9 cellular contexts compared by ENCODE assay signal in genomic region chr9:33295571-33295970, GRCh38. TPM values are rescaled to one million over a fixed set of nuclear protein-coding genes. Genes with fewer than 3 reads are reported as not detected.
A peak's percentile ranks its signal among the peaks of the same experiment; 100 is the strongest.
DNase-seq lines count a peak whose midpoint lies in the region; ATAC-seq, FAIRE-seq and TF ChIP-seq lines count a peak whose summit lies in the region.
"Had no signal": no experiment of that assay in that cellular context is flagged by ENCODE, and none has a peak within 500 bp of the region (broad histone marks: within the 10 kb centered on the region; RNA-seq: fewer than 3 reads in every experiment).

No MANE protein-coding gene starts in this region.

- peaks cover 97% of the 10 kb centered on the region for H3K79me2 ChIP-seq in GM23248 (ENCODE audit: insufficient read depth)

- TF ChIP-seq POLR2A in GM18505 (IDR thresholded peaks at IDR 0.05; ENCODE audit: borderline replicate concordance, extremely low read depth, insufficient read depth, insufficient read length): no peak

- DNase-seq in D341Med (ENCODE audit: low spot score) (no peak), GM23248 (no peak), pancreas (no peak)
- DNase-seq: NCI-H446 treated with DMSO at 0.1 percent for 48 hours had no signal

- H3K27ac ChIP-seq in GM23248 (no peak overlapping the region), pancreas (no peak overlapping the region)

- in situ Hi-C loops in GM23248 (cut with MboI): no loop called here

- no peak for TF ChIP-seq CTCF in pancreas (IDR thresholded peaks at IDR 0.05)

- 0 out of 2 replicates have a peak, but pooled peaks cover 25% of the 10 kb centered on the region for H3K4me1 ChIP-seq in GM23248 (ENCODE audit: insufficient read depth)
- peaks cover 16 to 69% (median 31%) of the 10 kb centered on the region in 3 donors for H3K4me1 ChIP-seq in pancreas

- H3K9me2 ChIP-seq in GM23248 (ENCODE audit: insufficient read depth): no peaks in the 10 kb centered on the region

- H3K4me3 Mint-ChIP-seq in dendritic cell treated with granulocyte-macrophage colony-stimulating factor and Interleukin-4, amounts not matched to agents 40 ng/mL and 50 ng/mL, for 4 days: no peak overlapping the region

- H3K27ac Mint-ChIP-seq in dendritic cell treated with granulocyte-macrophage colony-stimulating factor and Interleukin-4, amounts not matched to agents 40 ng/mL and 50 ng/mL, for 4 days: peak overlapping the region; percentile 86

- peaks cover 93% of the 10 kb centered on the region for H3K36me3 Mint-ChIP-seq in dendritic cell treated with granulocyte-macrophage colony-stimulating factor and Interleukin-4, amounts not matched to agents 40 ng/mL and 50 ng/mL, for 4 days (ENCODE audit: low read depth)

- H3K4me3 ChIP-seq in GM23248 (no peak overlapping the region), pancreas (no peak overlapping the region)
- H3K4me3 ChIP-seq: skin epidermis had no signal

- WGBS in GM23248 (ENCODE audit: low coverage in 1 of 2, low lambda C conversion rate in 2 of 2, missing lambda C conversion rate in 2 of 2), 2 experiments: 67 to 69% methylated on average over 2 of the region's 2 CpGs
- 93 to 95% methylated on average over 2 of the region's 2 CpGs for WGBS in pancreas, 2 donors

- H3K9me3 ChIP-seq in GM23248 (ENCODE audit: low read depth): no peaks in the 10 kb centered on the region
- no peaks in the 10 kb centered on the region for H3K9me3 ChIP-seq in pancreas

- no peaks in the 10 kb centered on the region for H4K20me1 ChIP-seq in GM23248 (ENCODE audit: insufficient read depth)

- H3K27me3 ChIP-seq in GM23248 (replicated peaks; ENCODE audit: insufficient read depth) (no peaks in the 10 kb centered on the region), pancreas (no peaks in the 10 kb centered on the region)

- H3K27me3 Mint-ChIP-seq in dendritic cell treated with granulocyte-macrophage colony-stimulating factor and Interleukin-4, amounts not matched to agents 40 ng/mL and 50 ng/mL, for 4 days: no peaks in the 10 kb centered on the region

- intact Hi-C loops in dendritic cell treated with granulocyte-macrophage colony-stimulating factor and Interleukin-4, amounts not matched to agents 40 ng/mL and 50 ng/mL, for 4 days (cut with micrococcal nuclease): loop anchor here (10.0 kb wide), 1 partner anchor 179 kb away; the partner anchor contains the start of gene NOL6
- intact Hi-C loops in pancreas (cut with DNase I): no loop called here

- peaks cover 10% of the 10 kb centered on the region for H3F3A ChIP-seq in GM23248 (ENCODE audit: insufficient read depth)

- no peak overlapping the region for H2AFZ ChIP-seq in GM23248

- H3K4me2 ChIP-seq in GM23248 (ENCODE audit: unreplicated experiment): no peak overlapping the region

- H3K36me3 ChIP-seq in GM23248 (ENCODE audit: low read depth) (peaks cover 42% of the 10 kb centered on the region; the same call in 1 of the 2 replicates), pancreas (peaks cover 0 to 22% (median 7%) of the 10 kb centered on the region in 3 donors)

- H3K9me3 Mint-ChIP-seq in dendritic cell treated with granulocyte-macrophage colony-stimulating factor and Interleukin-4, amounts not matched to agents 40 ng/mL and 50 ng/mL, for 4 days: no peaks in the 10 kb centered on the region

- ATAC-seq in GM18505 (IDR thresholded peaks at IDR 0.05; ENCODE audit: unreplicated experiment) (peak; percentile 27), GM21367 (IDR thresholded peaks at IDR 0.05; ENCODE audit: unreplicated experiment) (peak; percentile 35), HG03439 (IDR thresholded peaks at IDR 0.05; ENCODE audit: unreplicated experiment) (peak; percentile 33), pancreas (no peak)

- H3K9ac ChIP-seq in GM23248: no peak overlapping the region

- peaks cover 71% of the 10 kb centered on the region for H3K4me1 Mint-ChIP-seq in dendritic cell treated with granulocyte-macrophage colony-stimulating factor and Interleukin-4, amounts not matched to agents 40 ng/mL and 50 ng/mL, for 4 days (ENCODE audit: low read depth)

- no peak for FAIRE-seq in pancreas (lab: Jason Lieb, UNC)

RNA-seq across cellular contexts. Expression of gene NFX1, which starts 5.3 kb away (rescaled TPM):
- 20.4 and 23.8 TPM in 2 replicates for total RNA-seq in GM23248 (2014; rRNA removed; shearing (Covaris generic))
- 27.8 and 28.1 TPM in 2 replicates for polyA plus RNA-seq in GM23248 (2016; fragmentation: Nextera tagmentation; extraction: Ambion mirVana)
- 10 to 100 TPM; 15.8 to 19.2 (median 17.3) TPM for total RNA-seq in pancreas
- polyA plus RNA-seq in pancreas: 10 to 100 TPM in 1 of 2 donors, 1 to 10 TPM in 1; 8.2 to 14.5 TPM

RNA-seq across cellular contexts. Expression of gene CHMP5, which starts 30.7 kb away (rescaled TPM):
- 65.3 and 90.6 TPM in 2 replicates for total RNA-seq in GM23248 (2014; rRNA removed; shearing (Covaris generic))
- polyA plus RNA-seq in GM23248 (2016; fragmentation: Nextera tagmentation; extraction: Ambion mirVana) (130 and 134 TPM in 2 replicates), pancreas (10 to 100 TPM; 19.0 to 39.2 TPM)
- total RNA-seq in pancreas: 10 to 100 TPM; 14.1 to 29.3 (median 16.8) TPM

RNA-seq across cellular contexts. Expression of gene BAG1, which starts 31.1 kb away (rescaled TPM):
- total RNA-seq in GM23248 (2014; rRNA removed; shearing (Covaris generic)): 25.0 and 38.2 TPM in 2 replicates
- 48.7 and 49.7 TPM in 2 replicates for polyA plus RNA-seq in GM23248 (2016; fragmentation: Nextera tagmentation; extraction: Ambion mirVana)
- total RNA-seq in pancreas: 10 to 100 TPM; 48.5 to 99.6 (median 53.3) TPM
- polyA plus RNA-seq in pancreas: 10 to 100 TPM; 38.2 to 67.7 TPM

RNA-seq across cellular contexts. Expression of gene SPINK4, which starts 55.6 kb away (rescaled TPM):
- not detected in 2 replicates for total RNA-seq in GM23248 (2014; rRNA removed; shearing (Covaris generic))
- polyA plus RNA-seq in GM23248 (2016; fragmentation: Nextera tagmentation; extraction: Ambion mirVana) (not detected in 2 replicates), pancreas (1 to 10 TPM; 1.5 to 9.2 TPM)
- total RNA-seq in pancreas: 1 to 10 TPM in 1 of 6 donors, not detected in 5; 1.4 TPM

Comparison
In these comparisons a context has a peak if more than half of its experiments do, and no peak if none do; other contexts are left out.
1. ATAC-seq: peak in GM18505 (single experiment), GM21367 (single experiment) and HG03439 (single experiment); none in pancreas (0 of 4).